7 cellular contexts compared by ENCODE assay signal in genomic region chr12:4274396-4274959, GRCh38. TPM values are rescaled to one million over a fixed set of nuclear protein-coding genes. Genes with fewer than 3 reads are reported as not detected.
DNase-seq lines count a peak whose midpoint lies in the region; ATAC-seq, FAIRE-seq and TF ChIP-seq lines count a peak whose summit lies in the region.

No MANE protein-coding gene starts in this region.

- no peaks in the 10 kb centered on the region for H3K9me3 Mint-ChIP-seq in activated T-helper 2 cell treated with anti-CD3 and anti-CD28 coated beads, Interferon-gamma antibody, Interleukin-2, Interleukin-4, amounts not matched to agents 10 μg/mL and 5 μg/mL and 100 μg/mL, durations not matched to agents 14 hours and 24 hours and 36 hours
- H3K9me3 Mint-ChIP-seq in glutamatergic neuron (ENCODE audit: unreplicated experiment): peaks cover 13% of the 10 kb centered on the region

- DNase-seq in HL-60 (ENCODE audit: low read depth in 1 of 2, low spot score in 1 of 2) (peak; percentile 25 to 47), glutamatergic neuron (no peak), sciatic nerve (ENCODE audit: low spot score) (no peak), HTR-8/SVneo (ENCODE audit: insufficient read length, low spot score) (no peak)
- DNase-seq in activated T-helper 2 cell treated with anti-CD3 and anti-CD28 coated beads, Interferon-gamma antibody, Interleukin-2, Interleukin-4, amounts not matched to agents 10 μg/mL and 5 μg/mL and 100 μg/mL, durations not matched to agents 14 hours and 24 hours and 36 hours (ENCODE audit: low spot score): no peak

- peaks cover 51% of the 10 kb centered on the region for H3K36me3 Mint-ChIP-seq in activated T-helper 2 cell treated with anti-CD3 and anti-CD28 coated beads, Interferon-gamma antibody, Interleukin-2, Interleukin-4, amounts not matched to agents 10 μg/mL and 5 μg/mL and 100 μg/mL, durations not matched to agents 14 hours and 24 hours and 36 hours (ENCODE audit: low read depth)
- H3K36me3 Mint-ChIP-seq in glutamatergic neuron (ENCODE audit: unreplicated experiment): no peaks in the 10 kb centered on the region

- H3K27me3 Mint-ChIP-seq in activated T-helper 2 cell treated with anti-CD3 and anti-CD28 coated beads, Interferon-gamma antibody, Interleukin-2, Interleukin-4, amounts not matched to agents 10 μg/mL and 5 μg/mL and 100 μg/mL, durations not matched to agents 14 hours and 24 hours and 36 hours (ENCODE audit: low read depth): no peaks in the 10 kb centered on the region
- H3K27me3 Mint-ChIP-seq in glutamatergic neuron (ENCODE audit: unreplicated experiment): peaks cover 11% of the 10 kb centered on the region

- H3K4me3 Mint-ChIP-seq in activated T-helper 2 cell treated with anti-CD3 and anti-CD28 coated beads, Interferon-gamma antibody, Interleukin-2, Interleukin-4, amounts not matched to agents 10 μg/mL and 5 μg/mL and 100 μg/mL, durations not matched to agents 14 hours and 24 hours and 36 hours (ENCODE audit: low read depth): peak overlapping the region; percentile 95
- H3K4me3 Mint-ChIP-seq in glutamatergic neuron (ENCODE audit: unreplicated experiment): peak overlapping the region; percentile 93

- no peak for TF ChIP-seq CTCF in HL-60 (IDR thresholded peaks at IDR 0.05; ENCODE audit: insufficient read depth, low read length)
- TF ChIP-seq CTCF in glutamatergic neuron (IDR thresholded peaks at IDR 0.05; ENCODE audit: partially characterized antibody, unreplicated experiment): no peak

- peaks cover 39% of the 10 kb centered on the region for H3K4me1 Mint-ChIP-seq in activated T-helper 2 cell treated with anti-CD3 and anti-CD28 coated beads, Interferon-gamma antibody, Interleukin-2, Interleukin-4, amounts not matched to agents 10 μg/mL and 5 μg/mL and 100 μg/mL, durations not matched to agents 14 hours and 24 hours and 36 hours (ENCODE audit: low read depth)
- H3K4me1 Mint-ChIP-seq in glutamatergic neuron (ENCODE audit: low read depth, unreplicated experiment): peaks cover 29% of the 10 kb centered on the region

- no peak for FAIRE-seq in HTR-8/SVneo (lab: Jason Lieb, UNC)

- peaks cover 3% of the 10 kb centered on the region for H3K27me3 ChIP-seq in HL-60 (ENCODE audit: insufficient read depth, poor library complexity, severe bottlenecking)

- intact Hi-C loops in activated T-helper 2 cell treated with anti-CD3 and anti-CD28 coated beads, Interferon-gamma antibody, Interleukin-2, Interleukin-4, amounts not matched to agents 10 μg/mL and 5 μg/mL and 100 μg/mL, durations not matched to agents 14 hours and 24 hours and 36 hours (cut with micrococcal nuclease): loop anchor here (5.0 kb wide), 1 partner anchor 553 kb away; no protein-coding TSS in a partner anchor
- intact Hi-C loops in sciatic nerve (cut with DNase I): loop anchor here (10.0 kb wide), 2 partner anchors 240 to 390 kb away; no protein-coding TSS in a partner anchor

- H3K27ac ChIP-seq in HL-60 (replicated peaks): peak overlapping the region; percentile 81

- H3K27ac Mint-ChIP-seq in activated T-helper 2 cell treated with anti-CD3 and anti-CD28 coated beads, Interferon-gamma antibody, Interleukin-2, Interleukin-4, amounts not matched to agents 10 μg/mL and 5 μg/mL and 100 μg/mL, durations not matched to agents 14 hours and 24 hours and 36 hours: peak overlapping the region; percentile 99
- peak overlapping the region; percentile 92 for H3K27ac Mint-ChIP-seq in glutamatergic neuron (ENCODE audit: unreplicated experiment)

- peak overlapping the region; percentile 77 for H3K4me3 ChIP-seq in HL-60 (replicated peaks; ENCODE audit: insufficient read depth, low read length)

- ATAC-seq in sciatic nerve (peak; percentile 13), GM19351 (IDR thresholded peaks at IDR 0.05; ENCODE audit: unreplicated experiment) (no peak), GM21360 (IDR thresholded peaks at IDR 0.05; ENCODE audit: unreplicated experiment) (no peak)

RNA-seq across cellular contexts. Expression of gene CCND2, which starts 0.9 kb away (rescaled TPM):
- total RNA-seq in activated T-helper 2 cell treated with anti-CD3 and anti-CD28 coated beads, Interferon-gamma antibody, Interleukin-2, Interleukin-4, amounts not matched to agents 10 μg/mL and 5 μg/mL and 100 μg/mL, durations not matched to agents 14 hours and 24 hours and 36 hours: 557 and 561 TPM in 2 replicates
- 98.0 TPM for total RNA-seq in glutamatergic neuron (ENCODE audit: unreplicated experiment)
- 130 TPM for total RNA-seq in sciatic nerve

RNA-seq across cellular contexts. Expression of gene TIGAR, which starts 46.5 kb away (rescaled TPM):
- 8.7 and 9.5 TPM in 2 replicates for total RNA-seq in activated T-helper 2 cell treated with anti-CD3 and anti-CD28 coated beads, Interferon-gamma antibody, Interleukin-2, Interleukin-4, amounts not matched to agents 10 μg/mL and 5 μg/mL and 100 μg/mL, durations not matched to agents 14 hours and 24 hours and 36 hours
- total RNA-seq in glutamatergic neuron (ENCODE audit: unreplicated experiment): 20.7 TPM
- 7.9 TPM for total RNA-seq in sciatic nerve

Comparison
In these comparisons a context has a peak if more than half of its experiments do, and no peak if none do; other contexts are left out.
1. DNase-seq: peak in HL-60 (2 of 2); none in activated T-helper 2 cell treated with anti-CD3 and anti-CD28 coated beads, Interferon-gamma antibody, Interleukin-2, Interleukin-4, amounts not matched to agents 10 μg/mL and 5 μg/mL and 100 μg/mL, durations not matched to agents 14 hours and 24 hours and 36 hours (single experiment), glutamatergic neuron (single experiment), sciatic nerve (single experiment) and HTR-8/SVneo (single experiment).